Comparison of ENCODE assay signal across 8 cellular contexts in the genomic region with DNA sequence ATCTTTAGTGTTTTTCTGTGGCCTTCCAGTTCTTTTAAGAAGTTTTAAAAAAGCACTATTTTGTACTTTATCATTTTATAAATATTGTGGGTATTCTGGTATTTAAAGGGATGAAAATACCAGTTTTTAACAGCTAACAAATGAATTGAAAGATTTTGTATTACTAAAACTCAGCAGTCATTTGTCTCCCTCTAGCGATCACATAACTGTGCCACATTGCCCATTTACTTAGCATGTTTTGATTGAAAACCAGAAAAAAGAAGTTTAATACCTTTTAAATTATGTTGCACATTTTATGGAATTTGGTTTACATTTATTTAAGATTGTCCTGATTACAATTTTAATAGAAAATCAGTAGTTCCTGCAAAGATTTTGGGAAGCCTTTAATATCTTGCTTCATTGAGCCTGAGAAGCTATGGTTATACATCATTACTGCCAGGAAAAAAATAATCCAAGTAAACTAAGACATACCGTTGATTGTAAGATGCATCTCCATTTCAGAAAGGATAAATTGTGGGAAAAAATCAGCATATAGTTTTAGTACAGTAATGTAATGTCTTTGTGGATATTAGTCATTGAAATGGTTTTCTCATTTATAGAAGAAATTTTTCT. TPM values are rescaled to one million over a fixed set of nuclear protein-coding genes. Genes with fewer than 3 reads are reported as not detected.
DNase-seq lines count a peak whose midpoint lies in the region; ATAC-seq and FAIRE-seq lines count a peak whose summit lies in the region.
"Had no signal": no experiment of that assay in that cellular context is flagged by ENCODE, and none has a peak within 500 bp of the region (broad histone marks: within the 10 kb centered on the region; RNA-seq: fewer than 3 reads in every experiment).

No MANE protein-coding gene starts in this region.

- ATAC-seq in HG03135 (IDR thresholded peaks at IDR 0.05; ENCODE audit: unreplicated experiment) = no peak

- DNase-seq in H4 (ENCODE audit: low spot score) = peak; percentile 66
- DNase-seq in RCC 7860 (ENCODE audit: low spot score) = no peak
- DNase-seq in fibroblast of the conjunctiva (ENCODE audit: low read depth) = peak; percentile 39
- peak; percentile 10 for DNase-seq in smooth muscle cell of the brain vasculature (ENCODE audit: low read depth, low spot score)
- no peak for DNase-seq in T1000 (lab: John Stamatoyannopoulos, UW)
- DNase-seq in cortex of kidney (lab: John Stamatoyannopoulos, UW) = no peak
- DNase-seq: NCI-H1436 treated with DMSO at 0.1 percent for 48 hours had no signal

- FAIRE-seq in RCC 7860 (lab: Jason Lieb, UNC) = peak; percentile 67

RNA-seq across cellular contexts. Expression of a gene that starts 34.9 kb away (rescaled TPM):
- 131 and 164 TPM in 2 replicates for total RNA-seq in H4 (2014; rRNA removed; shearing (Covaris generic))

Comparison
In these comparisons a context has a peak if more than half of its experiments do, and no peak if none do; other contexts are left out.
1. DNase-seq: peak in H4 (single experiment), fibroblast of the conjunctiva (single experiment) and smooth muscle cell of the brain vasculature (single experiment); none in RCC 7860 (single experiment), T1000 (single experiment) and cortex of kidney (single experiment).